10 cellular contexts compared by ENCODE assay signal in genomic region chr4:98546910-98547544, GRCh38.
A peak's percentile ranks its signal among the peaks of the same experiment; 100 is the strongest.
DNase-seq lines count a peak whose midpoint lies in the region; ATAC-seq, FAIRE-seq and TF ChIP-seq lines count a peak whose summit lies in the region.
"Had no signal": no experiment of that assay in that cellular context is flagged by ENCODE, and none has a peak within 500 bp of the region (broad histone marks: within the 10 kb centered on the region; RNA-seq: fewer than 3 reads in every experiment).

No MANE protein-coding gene starts in this region.

- FAIRE-seq in astrocyte (lab: Jason Lieb, UNC): no peak

- no peak overlapping the region for H3K4me3 Mint-ChIP-seq in astrocyte (ENCODE audit: unreplicated experiment)
- no peak overlapping the region for H3K4me3 Mint-ChIP-seq in activated naive CD8-positive, alpha-beta T cell treated with anti-CD3 and anti-CD28 coated beads for 36 hours
- no peak overlapping the region for H3K4me3 Mint-ChIP-seq in CD4-positive, alpha-beta T cell

- H3K36me3 ChIP-seq in astrocyte (ENCODE audit: insufficient read depth, low read length): no peaks in the 10 kb centered on the region

- DNase-seq in DMS 273 treated with DMSO at 0.1 percent for 48 hours (lab: John Stamatoyannopoulos, UW) (peak; percentile 64), astrocyte (ENCODE audit: low read depth) (peak; percentile 66), left cardiac atrium (no peak), renal cortical epithelial cell (ENCODE audit: low read depth) (peak; percentile 30), DMS53 treated with DMSO at 0.1 percent for 48 hours (lab: John Stamatoyannopoulos, UW; ENCODE audit: unreplicated experiment) (no peak)
- no peak for DNase-seq in activated naive CD8-positive, alpha-beta T cell treated with anti-CD3 and anti-CD28 coated beads for 36 hours
- DNase-seq in CD4-positive, alpha-beta T cell: no peak
- DNase-seq: foreskin melanocyte, NCI-H1436 had no signal

- peak overlapping the region; percentile 71 for H3K9ac ChIP-seq in astrocyte (ENCODE audit: low read length)

- no peaks in the 10 kb centered on the region for H3K27me3 Mint-ChIP-seq in astrocyte (ENCODE audit: low read depth, unreplicated experiment)
- H3K27me3 Mint-ChIP-seq in activated naive CD8-positive, alpha-beta T cell treated with anti-CD3 and anti-CD28 coated beads for 36 hours: no peaks in the 10 kb centered on the region
- no peaks in the 10 kb centered on the region for H3K27me3 Mint-ChIP-seq in CD4-positive, alpha-beta T cell

- peak overlapping the region; percentile 55 for H2AFZ ChIP-seq in astrocyte (ENCODE audit: low read depth, low read length)

- CTCF ChIA-PET in CD4-positive, alpha-beta T cell (lab: Charles Lee): no interaction called here

- peak overlapping the region; percentile 43 for H3K4me3 ChIP-seq in astrocyte (ENCODE audit: insufficient read depth, low read depth, low read length)

- TF ChIP-seq CTCF in astrocyte (IDR thresholded peaks at IDR 0.05; ENCODE audit: insufficient read depth, low read depth, low read length): no peak
- TF ChIP-seq CTCF in CD4-positive, alpha-beta T cell (IDR thresholded peaks at IDR 0.05): no peak

- POLR2A ChIA-PET in CD4-positive, alpha-beta T cell (lab: Charles Lee): no interaction called here

- peak overlapping the region; percentile 86 for H3K4me2 ChIP-seq in astrocyte (ENCODE audit: low read length)

- intact Hi-C loops in left cardiac atrium (cut with DNase I): no loop called here
- intact Hi-C loops in CD4-positive, alpha-beta T cell (cut with DNase I, micrococcal nuclease): no loop called here

- H4K20me1 ChIP-seq in astrocyte (ENCODE audit: insufficient read depth, low read length): peaks cover 25% of the 10 kb centered on the region

- peaks cover 90% of the 10 kb centered on the region for H3K79me2 ChIP-seq in astrocyte (ENCODE audit: insufficient read depth, low read length)

- peak; percentile 77 to 84 for ATAC-seq in left cardiac atrium
- no peak for ATAC-seq in GM21723 (IDR thresholded peaks at IDR 0.05; ENCODE audit: unreplicated experiment)
- no peak for ATAC-seq in CD4-positive, alpha-beta T cell (ENCODE audit: poor library complexity)

- no peaks in the 10 kb centered on the region for H3K27me3 ChIP-seq in astrocyte (ENCODE audit: insufficient read depth, low read length)
- no peaks in the 10 kb centered on the region for H3K27me3 ChIP-seq in CD4-positive, alpha-beta T cell (ENCODE audit: control insufficient read depth, insufficient read depth, low read length)

- H3K9me3 Mint-ChIP-seq in astrocyte (ENCODE audit: unreplicated experiment): peaks cover 4% of the 10 kb centered on the region
- peaks cover 11% of the 10 kb centered on the region for H3K9me3 Mint-ChIP-seq in activated naive CD8-positive, alpha-beta T cell treated with anti-CD3 and anti-CD28 coated beads for 36 hours
- H3K9me3 Mint-ChIP-seq in CD4-positive, alpha-beta T cell: peaks cover 1% of the 10 kb centered on the region

- H3K9me3 ChIP-seq in astrocyte (ENCODE audit: insufficient read depth, low read depth, low read length): no peaks in the 10 kb centered on the region
- no peaks in the 10 kb centered on the region for H3K9me3 ChIP-seq in CD4-positive, alpha-beta T cell (ENCODE audit: control insufficient read depth, low read length)

- peaks cover 6% of the 10 kb centered on the region for H3K36me3 Mint-ChIP-seq in astrocyte (ENCODE audit: low read depth, unreplicated experiment)
- H3K36me3 Mint-ChIP-seq in activated naive CD8-positive, alpha-beta T cell treated with anti-CD3 and anti-CD28 coated beads for 36 hours: peaks cover 14% of the 10 kb centered on the region
- peaks cover 4% of the 10 kb centered on the region for H3K36me3 Mint-ChIP-seq in CD4-positive, alpha-beta T cell (ENCODE audit: low read depth)

- H3K4me1 Mint-ChIP-seq in astrocyte (ENCODE audit: low read depth, unreplicated experiment): peaks cover 5% of the 10 kb centered on the region
- H3K4me1 Mint-ChIP-seq in activated naive CD8-positive, alpha-beta T cell treated with anti-CD3 and anti-CD28 coated beads for 36 hours: peaks cover 14% of the 10 kb centered on the region
- peaks cover 18% of the 10 kb centered on the region for H3K4me1 Mint-ChIP-seq in CD4-positive, alpha-beta T cell (ENCODE audit: low read depth)

- peaks cover 11% of the 10 kb centered on the region for H3K4me1 ChIP-seq in astrocyte (ENCODE audit: insufficient read depth, low read length)

- H3K27ac Mint-ChIP-seq in astrocyte (ENCODE audit: unreplicated experiment): no peak overlapping the region
- no peak overlapping the region for H3K27ac Mint-ChIP-seq in activated naive CD8-positive, alpha-beta T cell treated with anti-CD3 and anti-CD28 coated beads for 36 hours
- no peak overlapping the region for H3K27ac Mint-ChIP-seq in CD4-positive, alpha-beta T cell

- H3K27ac ChIP-seq in astrocyte (ENCODE audit: low read depth, low read length): peak overlapping the region; percentile 52
- H3K27ac ChIP-seq in CD4-positive, alpha-beta T cell (ENCODE audit: low read depth, low read length): no peak overlapping the region

Comparison
In these comparisons a context has a peak if more than half of its experiments do, and no peak if none do; other contexts are left out.
1. DNase-seq: peak in DMS 273 treated with DMSO at 0.1 percent for 48 hours (single experiment), astrocyte (single experiment) and renal cortical epithelial cell (single experiment); none in left cardiac atrium (single experiment), DMS53 treated with DMSO at 0.1 percent for 48 hours (single experiment), activated naive CD8-positive, alpha-beta T cell treated with anti-CD3 and anti-CD28 coated beads for 36 hours (single experiment) and CD4-positive, alpha-beta T cell (0 of 10).
2. ATAC-seq: peak in left cardiac atrium (2 of 2); none in GM21723 (single experiment) and CD4-positive, alpha-beta T cell (single experiment).